ENCODE assay signal across 9 cellular contexts in the genomic region with DNA sequence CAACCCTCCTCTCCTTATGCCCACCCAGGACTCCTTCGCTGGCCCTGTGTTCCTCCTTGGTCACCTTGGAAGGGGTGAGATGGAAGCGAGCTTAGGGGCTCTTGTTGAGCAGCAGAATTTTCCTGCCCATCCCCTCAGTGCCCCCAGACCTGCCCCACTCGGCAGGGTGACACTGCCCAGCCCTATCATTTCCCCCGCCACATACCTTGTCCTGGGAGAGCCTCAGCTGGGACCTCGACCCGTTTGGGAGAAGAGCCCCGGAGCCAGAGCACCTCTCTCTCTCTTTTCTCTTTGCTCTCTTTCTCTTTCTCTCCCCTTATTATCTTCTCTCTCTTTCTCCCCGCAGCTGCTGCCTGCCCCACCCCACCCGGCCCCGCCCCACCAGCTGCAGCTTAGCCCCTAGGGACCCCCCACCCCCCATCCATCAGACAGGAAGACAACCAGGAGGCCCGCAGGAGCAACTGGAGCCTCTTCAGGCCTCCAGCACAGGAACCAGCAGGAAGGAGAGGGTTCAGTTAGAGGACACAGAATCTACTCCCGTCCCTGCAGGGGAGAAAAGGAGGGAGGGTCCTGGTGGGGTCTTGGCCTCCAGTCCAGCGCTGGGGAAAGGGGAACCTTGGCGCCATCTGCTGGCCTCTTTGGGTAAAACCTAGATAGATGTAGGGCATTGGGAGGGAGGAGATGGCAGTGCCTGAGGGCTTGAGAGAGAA. TPM values are rescaled to one million over a fixed set of nuclear protein-coding genes. Genes with fewer than 3 reads are reported as not detected.
DNase-seq lines count a peak whose midpoint lies in the region; ATAC-seq, FAIRE-seq and TF ChIP-seq lines count a peak whose summit lies in the region.
"Had no signal": no experiment of that assay in that cellular context is flagged by ENCODE, and none has a peak within 500 bp of the region (broad histone marks: within the 10 kb centered on the region; RNA-seq: fewer than 3 reads in every experiment).

No MANE protein-coding gene starts in this region.

- peaks cover 0 to 68% of the 10 kb centered on the region in 2 donors for H3K27me3 ChIP-seq in left lung

- WGBS in A549 (ENCODE audit: missing lambda C conversion rate), result 52% methylated on average over 9 of the region's 14 CpGs

- intact Hi-C loops in left lung (cut with DNase I), result loop anchor here in 1 of 2 donors (5.0 to 10.0 kb wide), 2 partner anchors 160 to 212 kb away; partner anchors contain the start of gene AZIN2

- H3K9me3 ChIP-seq in A549 (no peaks in the 10 kb centered on the region), left lung (no peaks in the 10 kb centered on the region)

- H3K4me1 ChIP-seq in A549 (0 out of 3 replicates have a peak, but pooled peaks cover 2% of the 10 kb centered on the region), left lung (peaks cover 2 to 8% of the 10 kb centered on the region in 2 donors)

- FAIRE-seq in A549 (lab: Jason Lieb, UNC), result no peak

- no peak overlapping the region for H3K27ac ChIP-seq in A549
- H3K27ac ChIP-seq in left lung, result no peak overlapping the region
- H3K27ac ChIP-seq: skin epidermis had no signal

- peak; percentile 38 to 76; a peak in 3 of 6 replicates for ATAC-seq in A549
- peak; percentile 73 for ATAC-seq in left lung

- H3K4me3 ChIP-seq in A549, result no peak overlapping the region
- H3K4me3 ChIP-seq in left lung, result no peak overlapping the region
- H3K4me3 ChIP-seq: skin epidermis had no signal

- POLR2A ChIA-PET in A549 (lab: Yijun Ruan, JAX), result interaction anchor here (0.6 to 1.4 kb wide), 2 partner anchors 134 to 208 kb away, joined by 4 to 5 read pairs; no protein-coding TSS in a partner anchor

- TF ChIP-seq CTCF in A549 (IDR thresholded peaks at IDR 0.05) (peak; percentile 65), left lung (IDR thresholded peaks at IDR 0.05) (peak; percentile 66 to 75)

- no peak overlapping the region for H3K4me2 ChIP-seq in A549

- no peak for TF ChIP-seq EP300 in A549 (IDR thresholded peaks at IDR 0.05)

- TF ChIP-seq RAD21 in A549 (conservative IDR thresholded peaks at IDR 0.05 in 1 of 2, IDR thresholded peaks at IDR 0.05 in 1 of 2), result peak; percentile 61 to 64; a peak in 4 of 5 replicates

- no peak for TF ChIP-seq POLR2A in A549 (IDR thresholded peaks at IDR 0.05; ENCODE audit: low read length)

- CTCF ChIA-PET in A549 (lab: Yijun Ruan, JAX), result interaction anchor here (0.6 to 3.6 kb wide), 30 partner anchors 8 to 424 kb away, joined by 3 to 22 read pairs (median 4); partner anchors contain the start of gene HPCA

- DNase-seq in A549 (ENCODE audit: low read depth in 1 of 2, low spot score in 1 of 2) (peak; percentile 28 to 53), GM19238 (ENCODE audit: insufficient read length, low spot score) (peak; percentile 63), NCI-H2196 treated with DMSO at 0.1 percent for 48 hours (lab: John Stamatoyannopoulos, UW; ENCODE audit: unreplicated experiment) (peak; percentile 31), cerebellum (ENCODE audit: low spot score) (peak; percentile 78), left lung (peak in 1 of 2 donors; percentile 54), cortex of kidney (lab: John Stamatoyannopoulos, UW) (no peak)
- DNase-seq in activated CD4-positive, CD25-positive, alpha-beta regulatory T cell treated with anti-CD3 and anti-CD28 coated beads, Interleukin-2, amount 50 U/mL, for 72 hours, result peak; percentile 76
- DNase-seq in stimulated activated CD4-positive, alpha-beta T cell treated with anti-CD3 and anti-CD28 coated beads, Interleukin-4, amount 100 ng/mL, for 48 hours (ENCODE audit: low read depth in 2 of 2), result peak; percentile 56 to 72

- H3K36me3 ChIP-seq in left lung, result no peaks in the 10 kb centered on the region

TF ChIP-seq in A549, 52 proteins besides CTCF, POLR2A, EP300 and RAD21:
- TF ChIP-seq SMC3 (IDR thresholded peaks at IDR 0.05) (peak; percentile 60), GATA3 (IDR thresholded peaks at IDR 0.05; ENCODE audit: borderline replicate concordance) (no peak)

RNA-seq across cellular contexts. Expression of gene FNDC5, which starts 1.6 kb away (rescaled TPM):
- 0.26 and 0.78 TPM in 2 replicates for polyA plus RNA-seq in A549 (2011; rRNA removed)
- 0.28 and 0.53 TPM in 2 replicates for polyA plus RNA-seq in A549 (2012; cell fraction: cytosol; rRNA removed)
- polyA plus RNA-seq in A549 (2012; cell fraction: nucleus; rRNA removed), result 0.39 and 0.71 TPM in 2 replicates
- polyA plus RNA-seq in A549 (2017; fragmentation: RNase III; extraction: RNeasy Plus Mini Kit Qiagen cat#74134 plus additional on column Dnase treatment), result 0.35 to 0.99 TPM (median 0.98 TPM) in 3 replicates
- polyA minus RNA-seq in A549 (2011; rRNA and poly(A)+ RNA removed), result 0.97 TPM in 1 of 2 replicates, not detected in the other
- 41.5 TPM for total RNA-seq in cerebellum
- 1 to 10 TPM in 1 of 2 donors, not detected in 1; 4.6 TPM for total RNA-seq in left lung

RNA-seq across cellular contexts. Expression of gene HPCA, which starts 13.9 kb away (rescaled TPM):
- 0.08 and 0.34 TPM in 2 replicates for polyA plus RNA-seq in A549 (2011; rRNA removed)
- polyA plus RNA-seq in A549 (2012; cell fraction: cytosol; rRNA removed), result 0.08 and 0.13 TPM in 2 replicates
- polyA plus RNA-seq in A549 (2012; cell fraction: nucleus; rRNA removed), result 0.13 and 0.20 TPM in 2 replicates
- polyA plus RNA-seq in A549 (2017; fragmentation: RNase III; extraction: RNeasy Plus Mini Kit Qiagen cat#74134 plus additional on column Dnase treatment), result 0.21 to 0.65 TPM (median 0.30 TPM) in 3 replicates
- polyA minus RNA-seq in A549 (2011; rRNA and poly(A)+ RNA removed), result not detected in 2 replicates
- 25.2 TPM for total RNA-seq in cerebellum
- under 1 TPM in 1 of 2 donors, not detected in 1; 0.35 TPM for total RNA-seq in left lung

RNA-seq across cellular contexts. Expression of gene TMEM54, which starts 28.8 kb away (rescaled TPM):
- 22.1 and 32.6 TPM in 2 replicates for polyA plus RNA-seq in A549 (2011; rRNA removed)
- 86.4 and 112 TPM in 2 replicates for polyA plus RNA-seq in A549 (2012; cell fraction: cytosol; rRNA removed)
- polyA plus RNA-seq in A549 (2012; cell fraction: nucleus; rRNA removed), result 63.8 and 84.9 TPM in 2 replicates
- 26.4 to 31.8 TPM (median 29.7 TPM) in 3 replicates for polyA plus RNA-seq in A549 (2017; fragmentation: RNase III; extraction: RNeasy Plus Mini Kit Qiagen cat#74134 plus additional on column Dnase treatment)
- polyA minus RNA-seq in A549 (2011; rRNA and poly(A)+ RNA removed), result 18.9 and 31.1 TPM in 2 replicates
- total RNA-seq in cerebellum, result 1.8 TPM
- total RNA-seq in left lung, result 10 to 100 TPM; 29.3 to 87.0 TPM

RNA-seq across cellular contexts. Expression of gene S100PBP, which starts 54.9 kb away (rescaled TPM):
- polyA plus RNA-seq in A549 (2011; rRNA removed), result 39.3 and 41.9 TPM in 2 replicates
- polyA plus RNA-seq in A549 (2012; cell fraction: cytosol; rRNA removed), result 6.6 and 7.2 TPM in 2 replicates
- 10.4 and 18.2 TPM in 2 replicates for polyA plus RNA-seq in A549 (2012; cell fraction: nucleus; rRNA removed)
- 15.9 to 17.0 TPM (median 16.1 TPM) in 3 replicates for polyA plus RNA-seq in A549 (2017; fragmentation: RNase III; extraction: RNeasy Plus Mini Kit Qiagen cat#74134 plus additional on column Dnase treatment)
- 23.1 and 24.8 TPM in 2 replicates for polyA minus RNA-seq in A549 (2011; rRNA and poly(A)+ RNA removed)
- 58.4 TPM for total RNA-seq in cerebellum
- total RNA-seq in left lung, result 10 to 100 TPM; 32.3 to 35.0 TPM

RNA-seq across cellular contexts. Expression of gene YARS1, which starts 55.2 kb away (rescaled TPM):
- 103 and 105 TPM in 2 replicates for polyA plus RNA-seq in A549 (2011; rRNA removed)
- 52.7 and 55.7 TPM in 2 replicates for polyA plus RNA-seq in A549 (2012; cell fraction: cytosol; rRNA removed)
- 51.1 and 64.7 TPM in 2 replicates for polyA plus RNA-seq in A549 (2012; cell fraction: nucleus; rRNA removed)
- polyA plus RNA-seq in A549 (2017; fragmentation: RNase III; extraction: RNeasy Plus Mini Kit Qiagen cat#74134 plus additional on column Dnase treatment), result 83.2 to 103 TPM (median 92.5 TPM) in 3 replicates
- 82.0 and 94.1 TPM in 2 replicates for polyA minus RNA-seq in A549 (2011; rRNA and poly(A)+ RNA removed)
- 34.8 TPM for total RNA-seq in cerebellum
- 100 to 1,000 TPM in 1 of 2 donors, 10 to 100 TPM in 1; 80.7 to 126 TPM for total RNA-seq in left lung

Comparison
In these comparisons a context has a peak if more than half of its experiments do, and no peak if none do; other contexts are left out.
1. RNA of gene HPCA, which starts 13.9 kb away (total RNA-seq): 25.2 TPM in cerebellum (single experiment); 0.35 TPM in left lung; every median in the first group is over 10 times any median in the second.
2. RNA of gene TMEM54, which starts 28.8 kb away (total RNA-seq): 29.3 to 87.0 TPM in left lung; 1.8 TPM in cerebellum (single experiment); every median in the first group is over 10 times any median in the second.